18 cellular contexts compared by ENCODE assay signal in genomic region chr2:45836316-45836715, GRCh38.
DNase-seq lines count a peak whose midpoint lies in the region; ATAC-seq and TF ChIP-seq lines count a peak whose summit lies in the region.
"Had no signal": no experiment of that assay in that cellular context is flagged by ENCODE, and none has a peak within 500 bp of the region (broad histone marks: within the 10 kb centered on the region; RNA-seq: fewer than 3 reads in every experiment).

No MANE protein-coding gene starts in this region.

- no peaks in the 10 kb centered on the region for H3K27me3 ChIP-seq in thyroid gland
- H3K27me3 ChIP-seq: right atrium auricular region had no signal

- no peaks in the 10 kb centered on the region for H3K9me3 ChIP-seq in thyroid gland
- H3K9me3 ChIP-seq: right atrium auricular region had no signal

- no peak overlapping the region for H3K4me3 ChIP-seq in thyroid gland (replicated peaks in 1 of 3)
- H3K4me3 ChIP-seq: right atrium auricular region had no signal

- no peaks in the 10 kb centered on the region for H3K4me1 ChIP-seq in thyroid gland

- intact Hi-C loops in thyroid gland (cut with DNase I), result no loop called here
- intact Hi-C loops in activated T-helper 2 cell treated with anti-CD3 and anti-CD28 coated beads, Interferon-gamma antibody, Interleukin-2, Interleukin-4, amounts not matched to agents 10 μg/mL and 5 μg/mL and 100 μg/mL, durations not matched to agents 14 hours and 24 hours and 36 hours (cut with micrococcal nuclease), result no loop called here

- H3K4me1 Mint-ChIP-seq in brain, result peaks cover 57% of the 10 kb centered on the region
- H3K4me1 Mint-ChIP-seq in activated T-helper 2 cell treated with anti-CD3 and anti-CD28 coated beads, Interferon-gamma antibody, Interleukin-2, Interleukin-4, amounts not matched to agents 10 μg/mL and 5 μg/mL and 100 μg/mL, durations not matched to agents 14 hours and 24 hours and 36 hours (ENCODE audit: low read depth), result peaks cover 41% of the 10 kb centered on the region

- H3K27ac Mint-ChIP-seq in brain, result peak overlapping the region; percentile 5 to 61 (median 15)
- H3K27ac Mint-ChIP-seq in activated T-helper 2 cell treated with anti-CD3 and anti-CD28 coated beads, Interferon-gamma antibody, Interleukin-2, Interleukin-4, amounts not matched to agents 10 μg/mL and 5 μg/mL and 100 μg/mL, durations not matched to agents 14 hours and 24 hours and 36 hours, result no peak overlapping the region

- DNase-seq in COLO668 (lab: John Stamatoyannopoulos, UW; ENCODE audit: unreplicated experiment) (peak; percentile 24), thyroid gland (no peak)
- no peak for DNase-seq in activated T-helper 2 cell treated with anti-CD3 and anti-CD28 coated beads, Interferon-gamma antibody, Interleukin-2, Interleukin-4, amounts not matched to agents 10 μg/mL and 5 μg/mL and 100 μg/mL, durations not matched to agents 14 hours and 24 hours and 36 hours (ENCODE audit: low spot score)
- DNase-seq: activated CD4-positive, alpha-beta T cell treated with anti-CD3 and anti-CD28 coated beads for 4 hours; activated T-cell treated with anti-CD3 and anti-CD28 coated beads, Interleukin-2, amount 50 U/mL, for 48 hours; amniotic stem cell; DND-41; left ventricle myocardium superior; naive thymus-derived CD8-positive, alpha-beta T cell; NCI-H2171 treated with DMSO at 0.1 percent for 48 hours; stimulated activated CD4-positive, alpha-beta T cell treated with anti-CD3 and anti-CD28 coated beads, Interleukin-2, amount 100 ng/mL, for 24 hours had no signal

- peak overlapping the region in 3 of 5 experiments; percentile 19 to 60 (median 43) for H3K4me3 Mint-ChIP-seq in brain
- no peak overlapping the region for H3K4me3 Mint-ChIP-seq in activated T-helper 2 cell treated with anti-CD3 and anti-CD28 coated beads, Interferon-gamma antibody, Interleukin-2, Interleukin-4, amounts not matched to agents 10 μg/mL and 5 μg/mL and 100 μg/mL, durations not matched to agents 14 hours and 24 hours and 36 hours (ENCODE audit: low read depth)

- no peak overlapping the region for H3K27ac ChIP-seq in thyroid gland
- H3K27ac ChIP-seq: KMS-11, right atrium auricular region had no signal

- H3K36me3 ChIP-seq in thyroid gland, result no peaks in the 10 kb centered on the region
- H3K36me3 ChIP-seq: right atrium auricular region had no signal

- no peak for TF ChIP-seq POLR2A in thyroid gland (IDR thresholded peaks at IDR 0.05)

- ATAC-seq in GM18511 (IDR thresholded peaks at IDR 0.05; ENCODE audit: unreplicated experiment) (peak; percentile 27), HG02885 (IDR thresholded peaks at IDR 0.05; ENCODE audit: poor library complexity, unreplicated experiment) (peak; percentile 30), GM18517 (IDR thresholded peaks at IDR 0.05; ENCODE audit: unreplicated experiment) (no peak), GM21390 (IDR thresholded peaks at IDR 0.05; ENCODE audit: unreplicated experiment) (no peak)
- ATAC-seq: left ventricle myocardium superior; naive thymus-derived CD8-positive, alpha-beta T cell had no signal

- peaks cover 3% of the 10 kb centered on the region for H3K27me3 Mint-ChIP-seq in brain
- H3K27me3 Mint-ChIP-seq in activated T-helper 2 cell treated with anti-CD3 and anti-CD28 coated beads, Interferon-gamma antibody, Interleukin-2, Interleukin-4, amounts not matched to agents 10 μg/mL and 5 μg/mL and 100 μg/mL, durations not matched to agents 14 hours and 24 hours and 36 hours (ENCODE audit: low read depth), result no peaks in the 10 kb centered on the region
- H3K27me3 Mint-ChIP-seq: naive thymus-derived CD8-positive, alpha-beta T cell had no signal

- peaks cover 2 to 4% (median 2%) of the 10 kb centered on the region in 5 experiments for H3K9me3 Mint-ChIP-seq in brain
- H3K9me3 Mint-ChIP-seq in activated T-helper 2 cell treated with anti-CD3 and anti-CD28 coated beads, Interferon-gamma antibody, Interleukin-2, Interleukin-4, amounts not matched to agents 10 μg/mL and 5 μg/mL and 100 μg/mL, durations not matched to agents 14 hours and 24 hours and 36 hours, result peaks cover 3% of the 10 kb centered on the region

- peak in 1 of 2 experiments; percentile 20 for TF ChIP-seq CTCF in brain (conservative IDR thresholded peaks at IDR 0.05)
- TF ChIP-seq CTCF in thyroid gland (IDR thresholded peaks at IDR 0.05), result no peak

- WGBS in thyroid gland, 2 donors, result 83 to 87% methylated on average over 2 to 3 of the region's 3 CpGs

- H3K36me3 Mint-ChIP-seq in brain, result peaks cover 1% of the 10 kb centered on the region
- peaks cover 2% of the 10 kb centered on the region for H3K36me3 Mint-ChIP-seq in activated T-helper 2 cell treated with anti-CD3 and anti-CD28 coated beads, Interferon-gamma antibody, Interleukin-2, Interleukin-4, amounts not matched to agents 10 μg/mL and 5 μg/mL and 100 μg/mL, durations not matched to agents 14 hours and 24 hours and 36 hours (ENCODE audit: low read depth)

Comparison
In these comparisons a context has a peak if more than half of its experiments do, and no peak if none do; other contexts are left out.
1. ATAC-seq: peak in GM18511 (single experiment) and HG02885 (single experiment); none in GM18517 (single experiment) and GM21390 (single experiment).